ENCODE assay signal across 7 cellular contexts in the genomic region with DNA sequence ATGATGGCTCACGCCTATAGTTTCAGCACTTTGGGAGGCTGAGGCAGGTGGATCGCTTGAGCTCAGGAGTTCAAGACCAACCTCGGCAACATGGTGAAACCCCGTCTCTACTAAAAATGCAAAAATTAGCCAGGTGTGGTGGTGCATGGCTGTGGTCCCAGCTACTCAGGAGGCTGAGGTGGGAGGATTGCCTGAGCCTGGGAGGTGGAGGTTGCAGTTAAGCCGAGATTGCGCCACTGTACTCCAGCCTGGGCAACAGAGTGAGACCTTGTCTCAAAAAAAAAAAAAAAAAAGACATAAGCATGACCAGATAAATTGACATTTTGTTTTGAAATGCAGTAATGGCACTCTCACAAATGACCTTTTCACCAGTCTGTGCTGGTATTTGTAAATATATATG.
DNase-seq lines count a peak whose midpoint lies in the region; ATAC-seq and TF ChIP-seq lines count a peak whose summit lies in the region.
"Not testable (repeated sequence)": the region's sequence is repeated elsewhere in the genome, so short reads cannot be mapped to it uniquely, and the experiment has no call there.

No MANE protein-coding gene starts in this region.

- H2AK5ac ChIP-seq in IMR-90 (ENCODE audit: low read depth, low read length) = not testable (repeated sequence)

- not testable (repeated sequence) for ATAC-seq in IMR-90 (ENCODE audit: low read depth); body of pancreas; heart right ventricle

- WGBS in IMR-90 (ENCODE audit: extremely low coverage in 2 of 2, insufficient read length in 1 of 2), 2 experiments = no CpG with 5 or more reads among the region's 6 CpGs
- WGBS in body of pancreas, 2 donors = 88 to 92% methylated on average over 6 of the region's 6 CpGs
- WGBS in heart right ventricle, 2 donors = 83 to 85% methylated on average over 6 of the region's 6 CpGs
- WGBS in smooth muscle cell (ENCODE audit: low lambda C conversion rate) = 95% methylated on average over 6 of the region's 6 CpGs

- not testable (repeated sequence) for H3K4ac ChIP-seq in IMR-90 (ENCODE audit: low read depth, low read length)

- H4K5ac ChIP-seq in IMR-90 (ENCODE audit: low read depth, low read length) = not testable (repeated sequence)

- CTCF ChIA-PET in IMR-90 (lab: Yijun Ruan, JAX) = not testable (repeated sequence)

- H3K36me3 ChIP-seq in IMR-90 (ENCODE audit: control insufficient read depth, insufficient read depth, low read length) = peaks cover 31% of the 10 kb centered on the region
- H3K36me3 ChIP-seq in body of pancreas (replicated peaks in 1 of 2; ENCODE audit: insufficient read depth in 1 of 2, low read depth in 2 of 2); smooth muscle cell (ENCODE audit: low read depth); uterus: not testable (repeated sequence)
- H3K36me3 ChIP-seq in heart right ventricle = peaks cover 0 to 71% (median 45%) of the 10 kb centered on the region in 9 donors
- peaks cover 82% of the 10 kb centered on the region for H3K36me3 ChIP-seq in osteoblast (ENCODE audit: insufficient read depth, low read length)

- H4K20me1 ChIP-seq in IMR-90 (ENCODE audit: insufficient read depth, low read length) = peaks cover 35% of the 10 kb centered on the region
- H4K20me1 ChIP-seq in osteoblast (ENCODE audit: insufficient read depth, low read length) = peaks cover 11% of the 10 kb centered on the region
- H4K20me1 ChIP-seq in smooth muscle cell (ENCODE audit: low read depth) = peaks cover 39% of the 10 kb centered on the region

- dilution Hi-C loops in IMR-90 (cut with HindIII; ENCODE audit: low sequenced_read_pairs, unreplicated experiment) = not testable (repeated sequence)

- H3K4me1 ChIP-seq in IMR-90 (ENCODE audit: control insufficient read depth, insufficient read depth, low read length) = peaks cover 39% of the 10 kb centered on the region
- H3K4me1 ChIP-seq in body of pancreas = peaks cover 87% of the 10 kb centered on the region
- peaks cover 38 to 100% (median 98%) of the 10 kb centered on the region in 9 donors for H3K4me1 ChIP-seq in heart right ventricle
- peaks cover 75% of the 10 kb centered on the region for H3K4me1 ChIP-seq in osteoblast (ENCODE audit: insufficient read depth, low read length)
- peaks cover 39% of the 10 kb centered on the region for H3K4me1 ChIP-seq in smooth muscle cell (ENCODE audit: low read depth)
- peaks cover 4 to 20% of the 10 kb centered on the region in 2 donors for H3K4me1 ChIP-seq in uterus

- H2AFZ ChIP-seq in IMR-90 (replicated peaks; ENCODE audit: low read length, poor library complexity); osteoblast (ENCODE audit: low read length); smooth muscle cell (ENCODE audit: low read depth): not testable (repeated sequence)

- not testable (repeated sequence) for TF ChIP-seq CTCF in IMR-90 (conservative IDR thresholded peaks at IDR 0.05; ENCODE audit: low read depth, low read length); body of pancreas (IDR thresholded peaks at IDR 0.05); heart right ventricle (IDR thresholded peaks at IDR 0.05); osteoblast (IDR thresholded peaks at IDR 0.05; ENCODE audit: extremely low read depth, low read depth, low read length); smooth muscle cell (IDR thresholded peaks at IDR 0.05; ENCODE audit: borderline replicate concordance, insufficient read depth, poor library complexity, severe bottlenecking); uterus (IDR thresholded peaks at IDR 0.05)

- not testable (repeated sequence) for H3K27me3 ChIP-seq in IMR-90 (ENCODE audit: control insufficient read depth, insufficient read depth, low read length); body of pancreas; heart right ventricle; osteoblast (ENCODE audit: insufficient read depth, low read length); smooth muscle cell (ENCODE audit: low read depth); uterus

- H2BK20ac ChIP-seq in IMR-90 (ENCODE audit: low read depth, low read length) = not testable (repeated sequence)

- H4K91ac ChIP-seq in IMR-90 (ENCODE audit: insufficient read depth, low read depth, low read length) = not testable (repeated sequence)

- H3K79me2 ChIP-seq in osteoblast (ENCODE audit: insufficient read depth, low read length) (peaks cover 88% of the 10 kb centered on the region), smooth muscle cell (ENCODE audit: low read depth) (peaks cover 82% of the 10 kb centered on the region)

- H3K56ac ChIP-seq in IMR-90 (ENCODE audit: extremely low read depth, insufficient read depth, low read length) = not testable (repeated sequence)

- not testable (repeated sequence) for H4K8ac ChIP-seq in IMR-90 (ENCODE audit: low read depth in 2 of 2, low read length in 2 of 2)

- not testable (repeated sequence) for H3K27ac ChIP-seq in IMR-90 (ENCODE audit: insufficient read depth, low read length)
- H3K27ac ChIP-seq in body of pancreas = peak overlapping the region in 3 of 4 donors; percentile 89 to 96 (median 95)
- H3K27ac ChIP-seq in epithelial cell of prostate = peak overlapping the region; percentile 97
- H3K27ac ChIP-seq in heart right ventricle = peak overlapping the region in 6 of 10 donors; percentile 70 to 87 (median 80)
- peak overlapping the region; percentile 95 for H3K27ac ChIP-seq in osteoblast (ENCODE audit: low read depth, low read length)
- H3K27ac ChIP-seq in smooth muscle cell (ENCODE audit: low read depth) = peak overlapping the region; percentile 97
- peak overlapping the region; percentile 60 to 100 for H3K27ac ChIP-seq in uterus

- in situ Hi-C loops in IMR-90 (cut with MboI; ENCODE audit: low sequenced_read_pairs) = loop anchor here (10.0 kb wide), 1 partner anchor 236 kb away; no protein-coding TSS in a partner anchor

- H3K23ac ChIP-seq in IMR-90 (ENCODE audit: low read depth, low read length) = not testable (repeated sequence)

- H2BK15ac ChIP-seq in IMR-90 (ENCODE audit: low read depth, low read length) = not testable (repeated sequence)

- not testable (repeated sequence) for H3K4me3 ChIP-seq in IMR-90 (ENCODE audit: insufficient read depth, low read depth, low read length); body of pancreas; heart right ventricle; osteoblast (ENCODE audit: insufficient read depth, low read length); smooth muscle cell; uterus

- H3K79me1 ChIP-seq in IMR-90 (ENCODE audit: low read depth in 1 of 2, low read length in 2 of 2) = peaks cover 29 to 82% of the 10 kb centered on the region in 2 experiments

- H3F3A ChIP-seq in smooth muscle cell (ENCODE audit: low read depth) = peaks cover 59% of the 10 kb centered on the region

- not testable (repeated sequence) for TF ChIP-seq POLR2A in IMR-90 (IDR thresholded peaks at IDR 0.05; ENCODE audit: low read depth, low read length); body of pancreas (IDR thresholded peaks at IDR 0.05); uterus (IDR thresholded peaks at IDR 0.05)

- TF ChIP-seq RAD21 in IMR-90 (IDR thresholded peaks at IDR 0.05; ENCODE audit: low read length) = not testable (repeated sequence)

- H3K9me3 ChIP-seq in IMR-90 (ENCODE audit: control insufficient read depth, insufficient read depth, low read length); body of pancreas; heart right ventricle; osteoblast (ENCODE audit: low read depth, low read length); smooth muscle cell (replicated peaks; ENCODE audit: low read depth); uterus: not testable (repeated sequence)

- DNase-seq in IMR-90; body of pancreas; epithelial cell of prostate (ENCODE audit: low read depth, low spot score); heart right ventricle; osteoblast (ENCODE audit: insufficient read length, low spot score, missing footprints); smooth muscle cell (lab: John Stamatoyannopoulos, UW; ENCODE audit: unreplicated experiment); uterus: not testable (repeated sequence)

- not testable (repeated sequence) for H3K4me2 ChIP-seq in IMR-90 (ENCODE audit: low read depth, low read length); osteoblast (ENCODE audit: insufficient read depth, low read length); smooth muscle cell

- POLR2A ChIA-PET in IMR-90 (lab: Charles Lee; ENCODE audit: unreplicated experiment) = interaction anchor here (0.6 to 0.7 kb wide), 2 partner anchors 9 to 249 kb away, joined by 3 to 6 read pairs; no protein-coding TSS in a partner anchor

- intact Hi-C loops in IMR-90 (cut with micrococcal nuclease); body of pancreas (cut with DNase I); uterus (cut with DNase I; ENCODE audit: low total_unique reads): not testable (repeated sequence)
- intact Hi-C loops in heart right ventricle (cut with DNase I) = loop anchor here in 4 of 10 donors (5.0 to 10.0 kb wide), 4 partner anchors 37 to 238 kb away; no protein-coding TSS in a partner anchor

- not testable (repeated sequence) for H3K14ac ChIP-seq in IMR-90 (replicated peaks; ENCODE audit: low read depth, low read length)

- H2BK120ac ChIP-seq in IMR-90 (ENCODE audit: low read depth, low read length) = not testable (repeated sequence)

- H2AK9ac ChIP-seq in IMR-90 (replicated peaks; ENCODE audit: low read depth, low read length, poor library complexity) = not testable (repeated sequence)

- not testable (repeated sequence) for H3K9ac ChIP-seq in IMR-90 (ENCODE audit: low read depth, low read length); smooth muscle cell (ENCODE audit: low read depth)

- peaks cover 39% of the 10 kb centered on the region for H3K9me1 ChIP-seq in IMR-90 (ENCODE audit: insufficient read depth, low read length)

- H2BK5ac ChIP-seq in IMR-90 (ENCODE audit: low read depth, low read length, poor library complexity, severe bottlenecking) = peak overlapping the region; percentile 83

- not testable (repeated sequence) for BruUV-seq in IMR-90 (replicated peaks; lab: Mats Ljungman, UMichigan)

- H3K18ac ChIP-seq in IMR-90 (ENCODE audit: low read depth, low read length) = not testable (repeated sequence)
